ENCODE assay signal across 8 cellular contexts in the genomic region with DNA sequence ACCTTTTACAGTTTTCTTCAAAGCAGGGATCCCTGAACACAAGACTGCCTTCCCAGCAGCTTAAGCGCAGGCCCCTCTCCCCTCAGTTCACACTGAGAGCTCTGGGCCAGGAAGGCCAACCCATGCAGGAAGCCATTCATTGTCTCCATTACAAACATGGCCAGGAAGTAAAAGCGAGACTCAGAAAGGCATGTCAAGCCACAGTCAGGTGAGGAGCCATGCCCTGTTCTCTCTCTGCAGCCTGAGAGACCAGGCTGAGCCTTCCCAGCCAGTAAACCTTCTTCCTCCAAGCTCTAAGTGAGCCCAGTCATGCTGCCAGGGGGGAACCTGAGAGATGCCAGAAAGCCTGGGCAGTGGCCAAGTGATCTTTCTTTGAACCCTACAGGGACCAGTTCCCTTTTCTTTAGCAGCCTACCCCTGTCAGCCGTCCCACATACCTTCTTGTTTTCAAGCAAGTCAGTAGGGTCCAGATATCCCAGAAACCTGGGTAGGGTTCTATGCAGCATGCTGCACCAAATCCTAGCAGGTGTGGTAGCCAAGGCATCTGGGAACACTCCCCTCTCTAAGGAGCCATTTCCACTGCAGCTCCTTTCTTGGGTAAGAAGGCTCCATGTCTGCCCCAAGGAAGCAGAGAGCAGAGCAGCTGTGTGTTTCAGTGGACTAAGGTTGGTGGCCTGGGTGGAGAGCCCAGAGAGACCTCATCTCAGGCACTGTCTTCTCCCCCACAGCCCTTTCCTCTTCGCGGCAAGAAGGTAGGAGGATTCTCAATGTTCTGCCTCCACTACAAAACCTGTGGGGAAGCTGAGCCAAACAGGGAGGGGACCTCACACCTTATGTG. TPM values are rescaled to one million over a fixed set of nuclear protein-coding genes. Genes with fewer than 3 reads are reported as not detected.
DNase-seq lines count a peak whose midpoint lies in the region; ATAC-seq and TF ChIP-seq lines count a peak whose summit lies in the region.

No MANE protein-coding gene starts in this region.

- peaks cover 66% of the 10 kb centered on the region for H3K36me3 Mint-ChIP-seq in activated CD4-positive, alpha-beta T cell treated with anti-CD3 and anti-CD28 coated beads, Interleukin-2, amount 10 ng/mL, durations not matched to agents 7 days and 5 days (ENCODE audit: low read depth)
- H3K36me3 Mint-ChIP-seq in immature natural killer cell (peaks cover 27 to 44% (median 30%) of the 10 kb centered on the region in 3 donors), mesothelial cell of epicardium (no peaks in the 10 kb centered on the region)

- peaks cover 74% of the 10 kb centered on the region for H3K4me1 Mint-ChIP-seq in activated CD4-positive, alpha-beta T cell treated with anti-CD3 and anti-CD28 coated beads, Interleukin-2, amount 10 ng/mL, durations not matched to agents 7 days and 5 days
- H3K4me1 Mint-ChIP-seq in immature natural killer cell (peaks cover 76 to 79% of the 10 kb centered on the region in 2 donors), mesothelial cell of epicardium (no peaks in the 10 kb centered on the region)

- no peaks in the 10 kb centered on the region for H3K27me3 Mint-ChIP-seq in activated CD4-positive, alpha-beta T cell treated with anti-CD3 and anti-CD28 coated beads, Interleukin-2, amount 10 ng/mL, durations not matched to agents 7 days and 5 days
- H3K27me3 Mint-ChIP-seq in immature natural killer cell (ENCODE audit: low read depth in 3 of 3) (peaks cover 0 to 5% (median 0%) of the 10 kb centered on the region in 3 donors), mesothelial cell of epicardium (ENCODE audit: low read depth) (peaks cover 17% of the 10 kb centered on the region)

- POLR2A ChIA-PET in activated CD4-positive, alpha-beta T cell treated with anti-CD3 and anti-CD28 coated beads, Interleukin-2, amount 10 ng/mL, durations not matched to agents 7 days and 5 days (lab: Charles Lee) = interaction anchor here (1.5 to 3.0 kb wide), 2 partner anchors 11 to 15 kb away, joined by 3 to 48 read pairs; no protein-coding TSS in a partner anchor

- peak overlapping the region; percentile 93 for H3K27ac Mint-ChIP-seq in activated CD4-positive, alpha-beta T cell treated with anti-CD3 and anti-CD28 coated beads, Interleukin-2, amount 10 ng/mL, durations not matched to agents 7 days and 5 days
- H3K27ac Mint-ChIP-seq in immature natural killer cell (peak overlapping the region; percentile 91 to 99 (median 96)), mesothelial cell of epicardium (no peak overlapping the region)

- TF ChIP-seq CTCF in mesothelial cell of epicardium (IDR thresholded peaks at IDR 0.05; ENCODE audit: unreplicated experiment) = no peak

- ATAC-seq in HG03159 (IDR thresholded peaks at IDR 0.05; ENCODE audit: unreplicated experiment) = peak; percentile 41

- peak overlapping the region; percentile 91 for H3K4me3 Mint-ChIP-seq in activated CD4-positive, alpha-beta T cell treated with anti-CD3 and anti-CD28 coated beads, Interleukin-2, amount 10 ng/mL, durations not matched to agents 7 days and 5 days
- H3K4me3 Mint-ChIP-seq in immature natural killer cell = peak overlapping the region; percentile 93 to 97 (median 96)
- H3K4me3 Mint-ChIP-seq in mesothelial cell of epicardium = no peak overlapping the region

- no peaks in the 10 kb centered on the region for H3K9me3 Mint-ChIP-seq in activated CD4-positive, alpha-beta T cell treated with anti-CD3 and anti-CD28 coated beads, Interleukin-2, amount 10 ng/mL, durations not matched to agents 7 days and 5 days
- H3K9me3 Mint-ChIP-seq in immature natural killer cell (no peaks in the 10 kb centered on the region), mesothelial cell of epicardium (no peaks in the 10 kb centered on the region)

- DNase-seq in DMS 273 (lab: John Stamatoyannopoulos, UW; ENCODE audit: unreplicated experiment) = peak; percentile 9
- no peak for DNase-seq in DMS 273 treated with DMSO at 0.1 percent for 48 hours (lab: John Stamatoyannopoulos, UW)
- DNase-seq in activated CD4-positive, alpha-beta T cell treated with anti-CD3 and anti-CD28 coated beads, Interleukin-2, amount 10 ng/mL, durations not matched to agents 7 days and 5 days = peak; percentile 57
- peak; percentile 50 to 54 (median 52) for DNase-seq in immature natural killer cell
- no peak for DNase-seq in iPS-NIHi11 (ENCODE audit: low spot score)
- no peak for DNase-seq in AG08396 (ENCODE audit: low spot score)
- no peak for DNase-seq in mesothelial cell of epicardium (ENCODE audit: low spot score in 2 of 2, unreplicated experiment in 2 of 2)

- CTCF ChIA-PET in activated CD4-positive, alpha-beta T cell treated with anti-CD3 and anti-CD28 coated beads, Interleukin-2, amount 10 ng/mL, durations not matched to agents 7 days and 5 days (lab: Charles Lee) = interaction anchor here (1.4 to 7.5 kb wide), 8 partner anchors 9 to 190 kb away, joined by 3 to 74 read pairs (median 6); partner anchors contain the start of gene C1orf74

RNA-seq across cellular contexts. Expression of gene TRAF3IP3, which starts 1.0 kb away (rescaled TPM):
- total RNA-seq in activated CD4-positive, alpha-beta T cell treated with anti-CD3 and anti-CD28 coated beads, Interleukin-2, amount 10 ng/mL, durations not matched to agents 7 days and 5 days = 100 to 1,000 TPM; 426 to 434 TPM
- 100 to 1,000 TPM; 232 to 341 (median 287) TPM for polyA plus RNA-seq in immature natural killer cell
- total RNA-seq in mesothelial cell of epicardium = 0.85 to 1.2 TPM (median 1.1 TPM) in 3 replicates

RNA-seq across cellular contexts. Expression of gene C1orf74, which starts 27.5 kb away (rescaled TPM):
- total RNA-seq in activated CD4-positive, alpha-beta T cell treated with anti-CD3 and anti-CD28 coated beads, Interleukin-2, amount 10 ng/mL, durations not matched to agents 7 days and 5 days = 1 to 10 TPM; 1.9 to 2.0 TPM
- polyA plus RNA-seq in immature natural killer cell = under 1 TPM in 2 of 3 donors, not detected in 1; 0.18 to 0.84 TPM
- 3.5 to 3.8 TPM (median 3.5 TPM) in 3 replicates for total RNA-seq in mesothelial cell of epicardium

RNA-seq across cellular contexts. Expression of gene IRF6, which starts 49.1 kb away (rescaled TPM):
- total RNA-seq in activated CD4-positive, alpha-beta T cell treated with anti-CD3 and anti-CD28 coated beads, Interleukin-2, amount 10 ng/mL, durations not matched to agents 7 days and 5 days = not detected
- polyA plus RNA-seq in immature natural killer cell = 1 to 10 TPM in 2 of 3 donors, not detected in 1; 5.2 TPM
- 38.1 to 43.1 TPM (median 39.9 TPM) in 3 replicates for total RNA-seq in mesothelial cell of epicardium

RNA-seq across cellular contexts. Expression of gene HSD11B1, which starts 52.2 kb away (rescaled TPM):
- 1 to 10 TPM; 1.5 TPM for total RNA-seq in activated CD4-positive, alpha-beta T cell treated with anti-CD3 and anti-CD28 coated beads, Interleukin-2, amount 10 ng/mL, durations not matched to agents 7 days and 5 days
- polyA plus RNA-seq in immature natural killer cell = not detected
- total RNA-seq in mesothelial cell of epicardium = 0.63 TPM in 1 of 3 replicates, not detected in the others

Comparison
In these comparisons a context has a peak if more than half of its experiments do, and no peak if none do; other contexts are left out.
1. DNase-seq: peak in DMS 273 (single experiment), activated CD4-positive, alpha-beta T cell treated with anti-CD3 and anti-CD28 coated beads, Interleukin-2, amount 10 ng/mL, durations not matched to agents 7 days and 5 days (single experiment) and immature natural killer cell (3 of 3); none in DMS 273 treated with DMSO at 0.1 percent for 48 hours (single experiment), iPS-NIHi11 (single experiment), AG08396 (single experiment) and mesothelial cell of epicardium (0 of 2).
2. RNA of gene TRAF3IP3, which starts 1.0 kb away (total RNA-seq): 426 to 434 TPM in activated CD4-positive, alpha-beta T cell treated with anti-CD3 and anti-CD28 coated beads, Interleukin-2, amount 10 ng/mL, durations not matched to agents 7 days and 5 days; 0.85 to 1.2 TPM in mesothelial cell of epicardium; every median in the first group is over 100 times any median in the second.
3. RNA of gene IRF6, which starts 49.1 kb away (total RNA-seq): 38.1 to 43.1 TPM in mesothelial cell of epicardium; not detected in activated CD4-positive, alpha-beta T cell treated with anti-CD3 and anti-CD28 coated beads, Interleukin-2, amount 10 ng/mL, durations not matched to agents 7 days and 5 days; every median in the first group is over 10 times any median in the second.